ENCODE assay signal across 8 cellular contexts in the genomic region with DNA sequence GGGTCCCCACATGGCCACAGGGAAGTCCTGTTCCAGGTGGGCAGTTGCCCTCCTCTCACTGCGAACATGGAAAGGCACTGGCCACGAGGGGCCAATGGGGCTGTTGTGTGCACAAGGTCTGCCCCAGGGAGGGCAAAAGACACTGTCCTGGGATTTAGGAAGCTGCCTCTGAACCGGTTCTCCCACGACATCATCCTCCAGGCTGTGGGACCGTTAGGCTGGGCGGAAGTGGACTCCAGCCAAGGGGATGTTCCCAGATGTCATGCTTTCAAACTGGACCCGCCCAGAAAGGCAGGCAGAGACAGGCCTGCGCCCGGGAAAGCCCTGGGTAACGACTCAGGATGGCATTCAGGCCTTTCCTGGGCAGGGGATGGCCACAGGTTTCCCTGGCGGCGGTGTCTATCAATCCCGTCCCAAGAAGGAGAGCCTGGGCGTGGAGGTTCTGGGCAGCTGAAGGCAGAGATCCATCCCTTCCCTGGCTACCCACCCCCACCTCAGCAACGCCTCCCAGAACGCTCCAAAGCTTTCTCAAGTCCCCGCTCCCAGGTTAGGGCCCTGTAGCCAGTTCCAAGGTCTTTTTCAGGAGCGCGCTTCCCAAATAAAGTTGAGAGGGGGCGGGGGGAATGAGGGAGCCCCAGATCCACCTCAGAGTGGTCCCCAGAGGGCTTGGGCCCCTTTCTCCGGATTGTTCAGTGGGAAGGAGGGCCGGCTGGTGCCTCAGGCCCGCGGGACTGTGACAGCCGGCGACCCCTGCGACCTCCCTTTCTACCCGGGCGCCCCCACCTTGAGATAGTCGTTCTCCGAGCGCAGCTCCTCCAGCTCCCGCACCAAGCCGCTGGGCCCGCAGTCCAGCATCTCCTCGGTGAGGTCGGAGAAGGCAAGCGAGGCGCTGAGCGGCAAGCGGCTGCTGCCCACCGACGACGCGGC. TPM values are rescaled to one million over a fixed set of nuclear protein-coding genes. Genes with fewer than 3 reads are reported as not detected.
DNase-seq lines count a peak whose midpoint lies in the region; ATAC-seq and TF ChIP-seq lines count a peak whose summit lies in the region.

No MANE protein-coding gene starts in this region.

- no peak for TF ChIP-seq CTCF in left ventricle myocardium inferior (IDR thresholded peaks at IDR 0.05; ENCODE audit: borderline replicate concordance)

- no peak overlapping the region for H3K27ac Mint-ChIP-seq in activated CD4-positive, alpha-beta T cell treated with anti-CD3 and anti-CD28 coated beads for 36 hours

- H3K36me3 ChIP-seq in left ventricle myocardium inferior, result no peaks in the 10 kb centered on the region

- peak overlapping the region; percentile 77 for H3K4me3 ChIP-seq in left ventricle myocardium inferior

- no peaks in the 10 kb centered on the region for H3K9me3 ChIP-seq in left ventricle myocardium inferior (replicated peaks)

- H3K27me3 Mint-ChIP-seq in activated CD4-positive, alpha-beta T cell treated with anti-CD3 and anti-CD28 coated beads for 36 hours, result peaks cover 21% of the 10 kb centered on the region

- ATAC-seq in activated CD4-positive, alpha-beta T cell treated with anti-CD3 and anti-CD28 coated beads for 36 hours, result no peak
- no peak for ATAC-seq in HG03045 (IDR thresholded peaks at IDR 0.05; ENCODE audit: unreplicated experiment)

- no peaks in the 10 kb centered on the region for H3K27me3 ChIP-seq in left ventricle myocardium inferior (ENCODE audit: low read depth)

- CTCF ChIA-PET in activated CD4-positive, alpha-beta T cell treated with anti-CD3 and anti-CD28 coated beads for 36 hours (lab: Charles Lee), result interaction anchor here (0.8 to 1.1 kb wide), 2 partner anchors 14 to 129 kb away, joined by 3 to 4 read pairs; no protein-coding TSS in a partner anchor

- no peak for DNase-seq in activated CD4-positive, alpha-beta T cell treated with anti-CD3 and anti-CD28 coated beads for 36 hours
- DNase-seq in activated CD4-positive, alpha-beta T cell treated with anti-CD3 and anti-CD28 coated beads for 48 hours, result no peak
- DNase-seq in NCI-H2227 treated with DMSO at 0.1 percent for 48 hours (lab: John Stamatoyannopoulos, UW) (peak; percentile 63), left ventricle myocardium inferior (peak; percentile 90), pons (ENCODE audit: low spot score) (peak; percentile 90), NOMO-1 treated with DMSO at 0.1 percent for 48 hours (lab: John Stamatoyannopoulos, UW; ENCODE audit: unreplicated experiment) (no peak)

- H3K9me3 Mint-ChIP-seq in activated CD4-positive, alpha-beta T cell treated with anti-CD3 and anti-CD28 coated beads for 36 hours (ENCODE audit: low read depth), result no peaks in the 10 kb centered on the region

- intact Hi-C loops in activated CD4-positive, alpha-beta T cell treated with anti-CD3 and anti-CD28 coated beads for 36 hours (cut with DNase I, micrococcal nuclease), result loop anchor here in 1 of 2 experiments (2.0 to 5.0 kb wide), 2 partner anchors 115 to 289 kb away; partner anchors contain the start of genes NDRG3 and TGIF2
- intact Hi-C loops in left ventricle myocardium inferior (cut with micrococcal nuclease), result no loop called here

- peaks cover 10% of the 10 kb centered on the region for H3K4me1 Mint-ChIP-seq in activated CD4-positive, alpha-beta T cell treated with anti-CD3 and anti-CD28 coated beads for 36 hours

- H3K27ac ChIP-seq in angular gyrus (ENCODE audit: low read depth, low read length) (peak overlapping the region; percentile 78), left ventricle myocardium inferior (replicated peaks) (peak overlapping the region; percentile 95)

- peak overlapping the region; percentile 37 for H3K4me3 Mint-ChIP-seq in activated CD4-positive, alpha-beta T cell treated with anti-CD3 and anti-CD28 coated beads for 36 hours

- peaks cover 74% of the 10 kb centered on the region for H3K4me1 ChIP-seq in left ventricle myocardium inferior

- POLR2A ChIA-PET in activated CD4-positive, alpha-beta T cell treated with anti-CD3 and anti-CD28 coated beads for 36 hours (lab: Charles Lee), result no interaction called here

- H3K36me3 Mint-ChIP-seq in activated CD4-positive, alpha-beta T cell treated with anti-CD3 and anti-CD28 coated beads for 36 hours (ENCODE audit: low read depth), result no peaks in the 10 kb centered on the region

RNA-seq across cellular contexts. Expression of gene TLDC2, which starts 13.8 kb away (rescaled TPM):
- total RNA-seq in activated CD4-positive, alpha-beta T cell treated with anti-CD3 and anti-CD28 coated beads for 36 hours, result not detected
- total RNA-seq in left ventricle myocardium inferior, result not detected

Comparison
In these comparisons a context has a peak if more than half of its experiments do, and no peak if none do; other contexts are left out.
1. DNase-seq: peak in NCI-H2227 treated with DMSO at 0.1 percent for 48 hours (single experiment), left ventricle myocardium inferior (single experiment) and pons (single experiment); none in activated CD4-positive, alpha-beta T cell treated with anti-CD3 and anti-CD28 coated beads for 36 hours (single experiment), activated CD4-positive, alpha-beta T cell treated with anti-CD3 and anti-CD28 coated beads for 48 hours (single experiment) and NOMO-1 treated with DMSO at 0.1 percent for 48 hours (single experiment).